In genomic region chr1:212721388-212722247, GRCh38 we compare ENCODE assay signal across 8 cellular contexts. TPM values are rescaled to one million over a fixed set of nuclear protein-coding genes. Genes with fewer than 3 reads are reported as not detected.
A peak's percentile ranks its signal among the peaks of the same experiment; 100 is the strongest.
DNase-seq lines count a peak whose midpoint lies in the region; ATAC-seq and TF ChIP-seq lines count a peak whose summit lies in the region.

No MANE protein-coding gene starts in this region.

- no peaks in the 10 kb centered on the region for H3K9me3 ChIP-seq in CD4-positive, CD25-positive, alpha-beta regulatory T cell (ENCODE audit: control insufficient read depth in 2 of 2, low read length in 2 of 2)
- H3K9me3 ChIP-seq in heart right ventricle, result peaks cover 0 to 4% (median 0%) of the 10 kb centered on the region in 11 donors
- H3K9me3 ChIP-seq in Karpas-422 (ENCODE audit: low read length), result no peaks in the 10 kb centered on the region

- no peaks in the 10 kb centered on the region for H3K79me2 ChIP-seq in Karpas-422 (ENCODE audit: low read length)

- H3K27me3 ChIP-seq in CD4-positive, CD25-positive, alpha-beta regulatory T cell (ENCODE audit: control insufficient read depth, insufficient read depth, low read length), result peaks cover 5% of the 10 kb centered on the region
- H3K27me3 ChIP-seq in heart right ventricle (peaks cover 0 to 7% (median 0%) of the 10 kb centered on the region in 7 donors), Karpas-422 (ENCODE audit: low read length) (no peaks in the 10 kb centered on the region)

- no peaks in the 10 kb centered on the region for H3K36me3 ChIP-seq in CD4-positive, CD25-positive, alpha-beta regulatory T cell (ENCODE audit: control insufficient read depth, insufficient read depth, low read length)
- H3K36me3 ChIP-seq in heart right ventricle, result peaks cover 0 to 3% (median 0%) of the 10 kb centered on the region in 9 donors
- no peaks in the 10 kb centered on the region for H3K36me3 ChIP-seq in Karpas-422 (ENCODE audit: insufficient read depth, low read length)

- no peak overlapping the region for H3K4me3 ChIP-seq in CD4-positive, CD25-positive, alpha-beta regulatory T cell (ENCODE audit: low read depth, low read length)
- no peak overlapping the region for H3K4me3 ChIP-seq in heart right ventricle
- H3K4me3 ChIP-seq in Karpas-422 (ENCODE audit: low read length), result no peak overlapping the region

- H3K27ac Mint-ChIP-seq in CD4-positive, CD25-positive, alpha-beta regulatory T cell, result peak overlapping the region in 2 of 3 donors; percentile 5 to 91
- H3K27ac Mint-ChIP-seq in activated CD4-positive, alpha-beta memory T cell treated with anti-CD3 and anti-CD28 coated beads for 36 hours, result peak overlapping the region; percentile 94

- H3K4me2 ChIP-seq in Karpas-422 (ENCODE audit: low read depth, low read length, poor library complexity, severe bottlenecking), result no peak overlapping the region

- TF ChIP-seq CTCF in heart right ventricle (IDR thresholded peaks at IDR 0.05), result no peak

- peaks cover 0 to 7% (median 0%) of the 10 kb centered on the region in 7 donors for H3K9me3 Mint-ChIP-seq in CD4-positive, CD25-positive, alpha-beta regulatory T cell
- peaks cover 3% of the 10 kb centered on the region for H3K9me3 Mint-ChIP-seq in activated CD4-positive, alpha-beta memory T cell treated with anti-CD3 and anti-CD28 coated beads for 36 hours

- peaks cover 12% of the 10 kb centered on the region for H3K27me3 Mint-ChIP-seq in CD4-positive, CD25-positive, alpha-beta regulatory T cell
- H3K27me3 Mint-ChIP-seq in activated CD4-positive, alpha-beta memory T cell treated with anti-CD3 and anti-CD28 coated beads for 36 hours, result peaks cover 3% of the 10 kb centered on the region

- H3K9ac ChIP-seq in Karpas-422 (ENCODE audit: low read length), result no peak overlapping the region

- H3K9me2 ChIP-seq in Karpas-422 (replicated peaks; ENCODE audit: insufficient read depth, low read length), result no peaks in the 10 kb centered on the region

- H3K4me1 Mint-ChIP-seq in CD4-positive, CD25-positive, alpha-beta regulatory T cell, result peaks cover 13 to 20% (median 17%) of the 10 kb centered on the region in 4 donors
- H3K4me1 Mint-ChIP-seq in activated CD4-positive, alpha-beta memory T cell treated with anti-CD3 and anti-CD28 coated beads for 36 hours (ENCODE audit: low read depth), result peaks cover 58% of the 10 kb centered on the region

- H3K4me3 Mint-ChIP-seq in CD4-positive, CD25-positive, alpha-beta regulatory T cell, result peak overlapping the region in 2 of 4 donors; percentile 43 to 46
- H3K4me3 Mint-ChIP-seq in activated CD4-positive, alpha-beta memory T cell treated with anti-CD3 and anti-CD28 coated beads for 36 hours, result peak overlapping the region; percentile 63

- no peaks in the 10 kb centered on the region for H4K20me1 ChIP-seq in Karpas-422 (ENCODE audit: insufficient read depth, low read depth, low read length)

- WGBS in heart right ventricle, 2 donors, result 82 to 84% methylated on average over 9 of the region's 9 CpGs

- intact Hi-C loops in activated CD4-positive, alpha-beta memory T cell treated with anti-CD3 and anti-CD28 coated beads for 36 hours (cut with micrococcal nuclease), result loop anchor here (1.0 to 5.0 kb wide), 8 partner anchors 8 to 114 kb away; partner anchors contain the start of gene ATF3
- intact Hi-C loops in left colon (cut with DNase I, micrococcal nuclease) (no loop called here), heart right ventricle (cut with DNase I) (no loop called here)

- no peak overlapping the region for H2AFZ ChIP-seq in Karpas-422 (ENCODE audit: low read length)

- POLR2A ChIA-PET in activated CD4-positive, alpha-beta memory T cell treated with anti-CD3 and anti-CD28 coated beads for 36 hours (lab: Charles Lee), result interaction anchor here (0.6 to 3.8 kb wide), 15 partner anchors 9 to 281 kb away, joined by 3 to 31 read pairs (median 5); no protein-coding TSS in a partner anchor

- peaks cover 13% of the 10 kb centered on the region for H3K4me1 ChIP-seq in CD4-positive, CD25-positive, alpha-beta regulatory T cell (ENCODE audit: control insufficient read depth, insufficient read depth, low read length, poor library complexity, severe bottlenecking)
- H3K4me1 ChIP-seq in heart right ventricle (peaks cover 0 to 19% (median 0%) of the 10 kb centered on the region in 9 donors), Karpas-422 (ENCODE audit: low read length) (no peaks in the 10 kb centered on the region)

- DNase-seq in CD4-positive, CD25-positive, alpha-beta regulatory T cell, result peak in 1 of 3 donors; percentile 73
- DNase-seq in activated CD4-positive, alpha-beta memory T cell treated with anti-CD3 and anti-CD28 coated beads for 36 hours, result peak; percentile 77
- DNase-seq in left colon, result no peak
- DNase-seq in NCI-H1436 (lab: John Stamatoyannopoulos, UW), result no peak
- DNase-seq in epidermal melanocyte (ENCODE audit: insufficient read length, low spot score), result no peak
- no peak for DNase-seq in heart right ventricle
- DNase-seq in Karpas-422, result no peak

- peak; percentile 62 to 64 for ATAC-seq in CD4-positive, CD25-positive, alpha-beta regulatory T cell (ENCODE audit: low read depth in 2 of 2)
- ATAC-seq in HG02981 (IDR thresholded peaks at IDR 0.05; ENCODE audit: unreplicated experiment), result peak; percentile 61
- ATAC-seq in left colon, result peak; percentile 42
- no peak for ATAC-seq in heart right ventricle

- H3K36me3 Mint-ChIP-seq in CD4-positive, CD25-positive, alpha-beta regulatory T cell, result peaks cover 9% of the 10 kb centered on the region
- peaks cover 22% of the 10 kb centered on the region for H3K36me3 Mint-ChIP-seq in activated CD4-positive, alpha-beta memory T cell treated with anti-CD3 and anti-CD28 coated beads for 36 hours

- no peak overlapping the region for H3K27ac ChIP-seq in CD4-positive, CD25-positive, alpha-beta regulatory T cell (ENCODE audit: insufficient read depth, low read length, poor library complexity, severe bottlenecking)
- no peak overlapping the region for H3K27ac ChIP-seq in heart right ventricle
- H3K27ac ChIP-seq in Karpas-422 (ENCODE audit: low read length), result no peak overlapping the region

- CTCF ChIA-PET in activated CD4-positive, alpha-beta memory T cell treated with anti-CD3 and anti-CD28 coated beads for 36 hours (lab: Charles Lee), result interaction anchor here (0.8 to 4.0 kb wide), 15 partner anchors 9 to 264 kb away, joined by 3 to 25 read pairs (median 4); partner anchors contain the start of gene BATF3

RNA-seq across cellular contexts. Expression of gene BATF3, which starts 22.0 kb away (rescaled TPM):
- 2.6 TPM for total RNA-seq in CD4-positive, CD25-positive, alpha-beta regulatory T cell
- 1 to 10 TPM; 1.6 to 4.4 (median 2.9) TPM for polyA plus RNA-seq in CD4-positive, CD25-positive, alpha-beta regulatory T cell
- 100 to 1,000 TPM; 314 to 320 TPM for total RNA-seq in activated CD4-positive, alpha-beta memory T cell treated with anti-CD3 and anti-CD28 coated beads for 36 hours
- total RNA-seq in left colon (1 to 10 TPM in 1 of 2 donors, under 1 TPM in 1; 0.92 to 1.1 TPM), heart right ventricle (1 to 10 TPM in 6 of 10 donors, under 1 TPM in 4; 0.28 to 7.0 (median 1.0) TPM)
- 1 to 10 TPM; 1.6 to 2.2 TPM for polyA plus RNA-seq in heart right ventricle
- total RNA-seq in Karpas-422 (2014; rRNA removed; shearing (Covaris generic); ENCODE audit: low replicate concordance), result 4.4 and 7.7 TPM in 2 replicates

Comparison
In these comparisons a context has a peak if more than half of its experiments do, and no peak if none do; other contexts are left out.
1. ATAC-seq: peak in CD4-positive, CD25-positive, alpha-beta regulatory T cell (2 of 2), HG02981 (single experiment) and left colon (single experiment); none in heart right ventricle (0 of 8).
2. RNA of gene BATF3, which starts 22.0 kb away (total RNA-seq): 314 to 320 TPM in activated CD4-positive, alpha-beta memory T cell treated with anti-CD3 and anti-CD28 coated beads for 36 hours; 4.4 to 7.7 TPM in Karpas-422, 2.6 TPM in CD4-positive, CD25-positive, alpha-beta regulatory T cell (single experiment), 0.92 to 1.1 TPM in left colon and 0.28 to 7.0 TPM in heart right ventricle; every median in the first group is over 10 times any median in the second.